Comparison of ENCODE assay signal across 2 cellular contexts in the genomic region with DNA sequence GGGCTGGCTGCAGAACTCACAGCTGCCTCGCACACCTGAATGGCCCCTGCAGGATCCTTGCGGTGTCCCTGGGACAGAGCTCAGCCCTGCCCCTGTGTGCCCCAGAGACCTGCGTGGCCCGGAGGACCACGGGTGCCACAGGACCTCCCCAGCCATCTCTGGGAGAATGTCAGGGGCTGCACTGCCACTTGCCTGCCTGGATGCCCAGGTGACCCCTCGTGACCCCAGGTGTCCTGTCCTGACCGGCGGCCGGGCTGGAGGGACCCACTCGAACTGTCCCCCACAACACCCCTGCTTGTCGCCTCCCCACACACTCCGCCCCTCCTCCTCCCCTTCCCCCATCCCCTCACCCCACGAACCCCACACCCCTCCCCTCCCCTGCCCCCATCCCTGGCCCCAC. TPM values are rescaled to one million over a fixed set of nuclear protein-coding genes. Genes with fewer than 3 reads are reported as not detected.
"Had no signal": no experiment of that assay in that cellular context is flagged by ENCODE, and none has a peak within 500 bp of the region (broad histone marks: within the 10 kb centered on the region; RNA-seq: fewer than 3 reads in every experiment).

No MANE protein-coding gene starts in this region.

RNA-seq across cellular contexts. Expression of a gene that starts 1.9 kb away (rescaled TPM):
- total RNA-seq: G401, GM12878 had no signal
- polyA plus RNA-seq: GM12878 had no signal
